In genomic region chr3:169286214-169286613, GRCh38 we compare ENCODE assay signal across 20 cellular contexts.
DNase-seq lines count a peak whose midpoint lies in the region; TF ChIP-seq lines count a peak whose summit lies in the region.
"Had no signal": no experiment of that assay in that cellular context is flagged by ENCODE, and none has a peak within 500 bp of the region (broad histone marks: within the 10 kb centered on the region; RNA-seq: fewer than 3 reads in every experiment).

No MANE protein-coding gene starts in this region.

- peak in 1 of 4 donors; percentile 39 for TF ChIP-seq EP300 in sigmoid colon (IDR thresholded peaks at IDR 0.05)

- TF ChIP-seq POLR2A in sigmoid colon (IDR thresholded peaks at IDR 0.05): no peak
- no peak for TF ChIP-seq POLR2A in esophagus squamous epithelium (IDR thresholded peaks at IDR 0.05)

- intact Hi-C loops in sigmoid colon (cut with DNase I) (no loop called here), esophagus squamous epithelium (cut with DNase I) (no loop called here)

- H3K9me3 ChIP-seq in SJCRH30 (replicated peaks) (no peaks in the 10 kb centered on the region), sigmoid colon (no peaks in the 10 kb centered on the region), esophagus squamous epithelium (no peaks in the 10 kb centered on the region)
- H3K9me3 ChIP-seq: breast epithelium, right lobe of liver had no signal

- H3K27me3 ChIP-seq in SJCRH30 (no peaks in the 10 kb centered on the region), sigmoid colon (no peaks in the 10 kb centered on the region), esophagus squamous epithelium (no peaks in the 10 kb centered on the region)
- H3K27me3 ChIP-seq: breast epithelium, right lobe of liver had no signal

- H3K4me3 ChIP-seq in SJCRH30: peak overlapping the region; percentile 29; the same call in 1 of the 2 replicates
- H3K4me3 ChIP-seq in sigmoid colon: no peak overlapping the region
- H3K4me3 ChIP-seq in esophagus squamous epithelium: no peak overlapping the region
- H3K4me3 ChIP-seq: breast epithelium, right lobe of liver had no signal

- POLR2A ChIA-PET in activated CD4-positive, alpha-beta memory T cell treated with anti-CD3 and anti-CD28 coated beads, Interleukin-2, amount 10 ng/mL, durations not matched to agents 7 days and 5 days (lab: Charles Lee): no interaction called here

- no peaks in the 10 kb centered on the region for H3K27me3 Mint-ChIP-seq in activated CD4-positive, alpha-beta memory T cell treated with anti-CD3 and anti-CD28 coated beads, Interleukin-2, amount 10 ng/mL, durations not matched to agents 7 days and 5 days

- H3K27ac ChIP-seq in SJCRH30: 0 out of 2 replicates have a peak overlapping the region, but pooled peaks have one; percentile 15
- peak overlapping the region in 3 of 4 donors; percentile 60 to 68 (median 63) for H3K27ac ChIP-seq in sigmoid colon
- H3K27ac ChIP-seq in esophagus squamous epithelium: no peak overlapping the region
- H3K27ac ChIP-seq: breast epithelium, right lobe of liver had no signal

- no peaks in the 10 kb centered on the region for H3K4me1 Mint-ChIP-seq in activated CD4-positive, alpha-beta memory T cell treated with anti-CD3 and anti-CD28 coated beads, Interleukin-2, amount 10 ng/mL, durations not matched to agents 7 days and 5 days
- H3K4me1 Mint-ChIP-seq: CD14-positive monocyte had no signal

- CTCF ChIA-PET in activated CD4-positive, alpha-beta memory T cell treated with anti-CD3 and anti-CD28 coated beads, Interleukin-2, amount 10 ng/mL, durations not matched to agents 7 days and 5 days (lab: Charles Lee): no interaction called here

- H3K9me3 Mint-ChIP-seq in activated CD4-positive, alpha-beta memory T cell treated with anti-CD3 and anti-CD28 coated beads, Interleukin-2, amount 10 ng/mL, durations not matched to agents 7 days and 5 days: no peaks in the 10 kb centered on the region
- H3K9me3 Mint-ChIP-seq: activated naive CD4-positive, alpha-beta T cell treated with anti-CD3 and anti-CD28 coated beads, Interleukin-2, amount 50 U/mL, for 72 hours; CD14-positive monocyte had no signal

- H3K4me3 Mint-ChIP-seq in activated CD4-positive, alpha-beta memory T cell treated with anti-CD3 and anti-CD28 coated beads, Interleukin-2, amount 10 ng/mL, durations not matched to agents 7 days and 5 days: no peak overlapping the region
- H3K4me3 Mint-ChIP-seq: CD14-positive monocyte had no signal

- H3K4me1 ChIP-seq in SJCRH30: peaks cover 10% of the 10 kb centered on the region
- H3K4me1 ChIP-seq in sigmoid colon: peaks cover 0 to 31% (median 26%) of the 10 kb centered on the region in 4 donors
- H3K4me1 ChIP-seq in esophagus squamous epithelium: peaks cover 0 to 7% (median 0%) of the 10 kb centered on the region in 3 donors
- H3K4me1 ChIP-seq: breast epithelium had no signal

- 10 to 46% methylated on average over 3 of the region's 3 CpGs for WGBS in sigmoid colon, 2 donors
- WGBS in esophagus squamous epithelium, 2 donors: 52 to 54% methylated on average over 3 of the region's 3 CpGs

- H3K27ac Mint-ChIP-seq in activated CD4-positive, alpha-beta memory T cell treated with anti-CD3 and anti-CD28 coated beads, Interleukin-2, amount 10 ng/mL, durations not matched to agents 7 days and 5 days: no peak overlapping the region
- H3K27ac Mint-ChIP-seq: activated naive CD4-positive, alpha-beta T cell treated with anti-CD3 and anti-CD28 coated beads, Interleukin-2, amount 50 U/mL, for 72 hours; CD14-positive monocyte had no signal

- H3K36me3 ChIP-seq in SJCRH30 (no peaks in the 10 kb centered on the region), sigmoid colon (no peaks in the 10 kb centered on the region), esophagus squamous epithelium (no peaks in the 10 kb centered on the region)
- H3K36me3 ChIP-seq: breast epithelium, right lobe of liver had no signal

- peak; percentile 18 for DNase-seq in DMS79 treated with DMSO at 0.1 percent for 48 hours (lab: John Stamatoyannopoulos, UW)
- no peak for DNase-seq in DMS79 (lab: John Stamatoyannopoulos, UW)
- peak in 1 of 2 experiments; percentile 31 for DNase-seq in SJCRH30
- peak; percentile 81 for DNase-seq in left kidney (ENCODE audit: low read depth, low spot score)
- DNase-seq in sigmoid colon: no peak
- DNase-seq in GF-D8 (lab: John Stamatoyannopoulos, UW): no peak
- no peak for DNase-seq in activated CD4-positive, alpha-beta memory T cell treated with anti-CD3 and anti-CD28 coated beads, Interleukin-2, amount 10 ng/mL, durations not matched to agents 7 days and 5 days
- no peak for DNase-seq in esophagus squamous epithelium (lab: John Stamatoyannopoulos, UW)
- DNase-seq: activated CD4-positive, alpha-beta T cell treated with anti-CD3 and anti-CD28 coated beads for 48 hours; activated T-cell treated with anti-CD3 and anti-CD28 coated beads for 4 hours; effector CD4-positive, alpha-beta T cell; H7; mammary epithelial cell; right lobe of liver; SHP77 treated with DMSO at 0.1 percent for 48 hours; stimulated activated CD4-positive, alpha-beta T cell treated with anti-CD3 and anti-CD28 coated beads, Interleukin-2, amount 100 ng/mL, for 48 hours; T-helper 9 cell had no signal

- TF ChIP-seq CTCF in sigmoid colon (IDR thresholded peaks at IDR 0.05) (no peak), esophagus squamous epithelium (IDR thresholded peaks at IDR 0.05) (no peak)

- H3K36me3 Mint-ChIP-seq in activated CD4-positive, alpha-beta memory T cell treated with anti-CD3 and anti-CD28 coated beads, Interleukin-2, amount 10 ng/mL, durations not matched to agents 7 days and 5 days (ENCODE audit: low read depth): no peaks in the 10 kb centered on the region
- H3K36me3 Mint-ChIP-seq: activated naive CD4-positive, alpha-beta T cell treated with anti-CD3 and anti-CD28 coated beads, Interleukin-2, amount 50 U/mL, for 72 hours; CD14-positive monocyte had no signal

Comparison
In these comparisons a context has a peak if more than half of its experiments do, and no peak if none do; other contexts are left out.
1. DNase-seq: peak in DMS79 treated with DMSO at 0.1 percent for 48 hours (single experiment) and left kidney (single experiment); none in DMS79 (single experiment), sigmoid colon (single experiment), GF-D8 (single experiment), activated CD4-positive, alpha-beta memory T cell treated with anti-CD3 and anti-CD28 coated beads, Interleukin-2, amount 10 ng/mL, durations not matched to agents 7 days and 5 days (single experiment) and esophagus squamous epithelium (single experiment).
2. H3K27ac ChIP-seq: peak in SJCRH30 (single experiment) and sigmoid colon (3 of 4); none in esophagus squamous epithelium (0 of 4).